ENCODE assay signal across 8 cellular contexts in the genomic region with DNA sequence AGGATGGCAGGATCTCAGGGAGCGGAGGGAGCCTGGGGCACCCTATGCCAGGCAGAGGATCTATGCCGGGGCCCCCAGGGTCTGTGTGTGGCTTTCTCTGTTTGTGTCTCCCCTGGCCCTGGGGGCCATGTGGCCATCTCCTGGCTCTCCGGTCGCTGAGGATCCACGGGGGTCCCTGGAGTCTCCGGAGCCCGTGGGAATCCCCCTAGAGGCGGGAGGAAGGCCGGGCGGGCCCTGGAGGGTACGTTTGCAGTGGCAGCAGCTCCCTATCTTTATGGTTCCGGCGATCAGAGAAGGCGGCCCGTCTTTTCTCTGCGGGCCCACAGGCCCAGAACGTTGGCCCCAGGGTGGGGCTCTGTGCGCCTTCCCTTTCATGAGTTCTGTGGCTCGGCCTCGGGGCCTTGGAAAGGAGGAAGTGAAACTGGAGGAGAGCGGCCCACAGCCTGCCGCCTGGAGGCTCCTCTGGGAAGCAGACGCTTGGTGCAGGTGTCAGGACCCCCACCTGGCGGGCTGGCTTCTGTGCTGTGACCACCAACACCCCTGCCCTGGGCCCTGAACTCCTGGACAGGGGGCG.
DNase-seq lines count a peak whose midpoint lies in the region; ATAC-seq and TF ChIP-seq lines count a peak whose summit lies in the region.

No MANE protein-coding gene starts in this region.

- dilution Hi-C loops in mammary epithelial cell (cut with HindIII; ENCODE audit: low sequenced_read_pairs), result loop anchor here (25.0 kb wide), 1 partner anchor 360 kb away; the partner anchor contains the start of gene CDKN1C

- in situ Hi-C loops in GM13976 (cut with MboI; ENCODE audit: low sequenced_read_pairs, unreplicated experiment) (no loop called here), mammary epithelial cell (cut with MboI; ENCODE audit: low sequenced_read_pairs in 2 of 2) (no loop called here)

- H3K27me3 Mint-ChIP-seq in HFFc6 (ENCODE audit: insufficient read depth), result peaks cover 30% of the 10 kb centered on the region
- H3K27me3 Mint-ChIP-seq in T-cell, result no peaks in the 10 kb centered on the region

- intact Hi-C loops in left ventricle myocardium inferior (cut with micrococcal nuclease) (no loop called here), tibial artery (cut with DNase I; ENCODE audit: low total_unique reads) (no loop called here), mammary epithelial cell (cut with micrococcal nuclease) (no loop called here)

- H2AFZ ChIP-seq in mammary epithelial cell (ENCODE audit: low read depth, low read length), result no peak overlapping the region

- 91% methylated on average over 11 of the region's 25 CpGs for WGBS in mammary epithelial cell (ENCODE audit: low coverage, missing lambda C conversion rate)

- H3K36me3 ChIP-seq in left ventricle myocardium inferior (no peaks in the 10 kb centered on the region), tibial artery (no peaks in the 10 kb centered on the region), mammary epithelial cell (ENCODE audit: insufficient read depth, low read length) (no peaks in the 10 kb centered on the region)

- H3K4me3 ChIP-seq in left ventricle myocardium inferior (peak overlapping the region; percentile 30), tibial artery (no peak overlapping the region), mammary epithelial cell (replicated peaks in 1 of 3; ENCODE audit: insufficient read depth in 1 of 3, low read depth in 2 of 3, low read length in 3 of 3) (no peak overlapping the region)

- H3K9ac ChIP-seq in mammary epithelial cell (ENCODE audit: insufficient read depth, low read length), result no peak overlapping the region

- no peaks in the 10 kb centered on the region for H3K9me3 Mint-ChIP-seq in HFFc6
- no peaks in the 10 kb centered on the region for H3K9me3 Mint-ChIP-seq in T-cell

- H3K36me3 Mint-ChIP-seq in HFFc6 (ENCODE audit: low read depth), result no peaks in the 10 kb centered on the region
- H3K36me3 Mint-ChIP-seq in T-cell, result no peaks in the 10 kb centered on the region

- no peaks in the 10 kb centered on the region for H3K9me3 ChIP-seq in left ventricle myocardium inferior (replicated peaks)
- no peaks in the 10 kb centered on the region for H3K9me3 ChIP-seq in tibial artery
- H3K9me3 ChIP-seq in mammary epithelial cell (replicated peaks; ENCODE audit: insufficient read depth, low read length), result no peaks in the 10 kb centered on the region

- H3K4me1 Mint-ChIP-seq in HFFc6 (ENCODE audit: low read depth) (no peaks in the 10 kb centered on the region), T-cell (peaks cover 39 to 43% (median 40%) of the 10 kb centered on the region in 3 donors)

- no peaks in the 10 kb centered on the region for H4K20me1 ChIP-seq in mammary epithelial cell (ENCODE audit: insufficient read depth, low read length)

- CTCF ChIA-PET in T-cell (lab: Charles Lee), result no interaction called here
- CTCF ChIA-PET in mammary epithelial cell (lab: Charles Lee; ENCODE audit: low non-redundant PET), result no interaction called here

- DNase-seq in GM13976 (ENCODE audit: low spot score), result peak; percentile 81
- DNase-seq in HFFc6, result no peak
- DNase-seq in T-cell, result peak in 11 of 34 experiments; percentile 2 to 51 (median 17)
- peak; percentile 37 for DNase-seq in left ventricle myocardium inferior
- peak; percentile 75 for DNase-seq in tibial artery
- no peak for DNase-seq in HuH-7 (ENCODE audit: low spot score)
- DNase-seq in mammary epithelial cell, result no peak
- DNase-seq in A172 (ENCODE audit: low spot score), result no peak

- POLR2A ChIA-PET in T-cell (lab: Charles Lee), result no interaction called here

- H3K27ac Mint-ChIP-seq in HFFc6, result no peak overlapping the region
- H3K27ac Mint-ChIP-seq in T-cell, result peak overlapping the region; percentile 82 to 88

- no TSS peak for BruUV-seq in mammary epithelial cell (replicated peaks; lab: Mats Ljungman, UMichigan)

- H3K27ac ChIP-seq in left ventricle myocardium inferior (replicated peaks) (peak overlapping the region; percentile 3), tibial artery (no peak overlapping the region), mammary epithelial cell (ENCODE audit: insufficient read depth, low read depth, low read length) (no peak overlapping the region)

- ATAC-seq in T-cell (replicated peaks in 1 of 4), result peak; percentile 35 to 57 (median 46)

- peak; percentile 26 for TF ChIP-seq CTCF in GM13976 (IDR thresholded peaks at IDR 0.05; ENCODE audit: borderline replicate concordance, control extremely low read depth, extremely low read depth, insufficient read depth, missing control alignments)
- peak; percentile 31 for TF ChIP-seq CTCF in HFFc6 (IDR thresholded peaks at IDR 0.05)
- peak; percentile 12 for TF ChIP-seq CTCF in left ventricle myocardium inferior (IDR thresholded peaks at IDR 0.05; ENCODE audit: borderline replicate concordance)
- TF ChIP-seq CTCF in tibial artery (IDR thresholded peaks at IDR 0.05), result no peak
- no peak for TF ChIP-seq CTCF in mammary epithelial cell (conservative IDR thresholded peaks at IDR 0.05 in 1 of 2, IDR thresholded peaks at IDR 0.05 in 1 of 2; ENCODE audit: extremely low read depth in 1 of 2, insufficient read depth in 1 of 2, low read depth in 1 of 2, low read length in 2 of 2)

- peaks cover 13% of the 10 kb centered on the region for H3K27me3 ChIP-seq in left ventricle myocardium inferior (ENCODE audit: low read depth)
- peaks cover 0 to 85% of the 10 kb centered on the region in 2 donors for H3K27me3 ChIP-seq in tibial artery
- peaks cover 2% of the 10 kb centered on the region for H3K27me3 ChIP-seq in mammary epithelial cell (ENCODE audit: insufficient read depth, low read length)

- H3K4me3 Mint-ChIP-seq in HFFc6 (peak overlapping the region; percentile 42; the same call in 1 of the 2 replicates), T-cell (peak overlapping the region; percentile 49 to 78 (median 51))

- H3K4me2 ChIP-seq in mammary epithelial cell (ENCODE audit: insufficient read depth, low read depth, low read length), result no peak overlapping the region

- H3K79me2 ChIP-seq in mammary epithelial cell (ENCODE audit: insufficient read depth, low read length), result no peaks in the 10 kb centered on the region

- H3K4me1 ChIP-seq in left ventricle myocardium inferior (peaks cover 23% of the 10 kb centered on the region), tibial artery (no peaks in the 10 kb centered on the region), mammary epithelial cell (ENCODE audit: insufficient read depth, low read length) (peaks cover 7% of the 10 kb centered on the region)

Comparison
In these comparisons a context has a peak if more than half of its experiments do, and no peak if none do; other contexts are left out.
1. DNase-seq: peak in GM13976 (single experiment), left ventricle myocardium inferior (single experiment) and tibial artery (2 of 2); none in HFFc6 (single experiment), HuH-7 (single experiment), mammary epithelial cell (single experiment) and A172 (single experiment).
2. CTCF ChIP-seq: peak in GM13976 (single experiment), HFFc6 (single experiment) and left ventricle myocardium inferior (single experiment); none in tibial artery (0 of 2) and mammary epithelial cell (0 of 2).